Comparison of ENCODE assay signal across 8 cellular contexts in genomic region chr16:27449434-27450188, GRCh38. TPM values are rescaled to one million over a fixed set of nuclear protein-coding genes. Genes with fewer than 3 reads are reported as not detected.
A peak's percentile ranks its signal among the peaks of the same experiment; 100 is the strongest.
DNase-seq lines count a peak whose midpoint lies in the region; ATAC-seq and TF ChIP-seq lines count a peak whose summit lies in the region.

No MANE protein-coding gene starts in this region.

- no peaks in the 10 kb centered on the region for H3K79me1 ChIP-seq in mesenchymal stem cell (replicated peaks; ENCODE audit: low read length, poor library complexity, severe bottlenecking)

- no peak overlapping the region for H4K8ac ChIP-seq in mesenchymal stem cell (ENCODE audit: low read length)

- peak; percentile 64 for ATAC-seq in HG02870 (IDR thresholded peaks at IDR 0.05; ENCODE audit: unreplicated experiment)
- peak; percentile 71 for ATAC-seq in activated CD8-positive, alpha-beta T cell treated with anti-CD3 and anti-CD28 coated beads, Interleukin-2, amount 10 ng/mL, durations not matched to agents 7 days and 5 days
- ATAC-seq in HG02938 (IDR thresholded peaks at IDR 0.05; ENCODE audit: unreplicated experiment) = no peak

- no peak overlapping the region for H3K27ac ChIP-seq in mesenchymal stem cell (ENCODE audit: low read length, poor library complexity, severe bottlenecking)

- H3K4me2 ChIP-seq in mesenchymal stem cell (ENCODE audit: low read length, poor library complexity, severe bottlenecking) = no peak overlapping the region

- H4K91ac ChIP-seq in mesenchymal stem cell (ENCODE audit: low read length) = peak overlapping the region; percentile 34

- H3K27me3 ChIP-seq in mesenchymal stem cell (ENCODE audit: control insufficient read depth in 1 of 2, insufficient read depth in 1 of 2, low read length in 2 of 2) = peaks cover 0 to 24% of the 10 kb centered on the region in 2 experiments

- H3K9me3 ChIP-seq in mesenchymal stem cell (ENCODE audit: control insufficient read depth, low read length) = peaks cover 12% of the 10 kb centered on the region

- H3K4me3 ChIP-seq in GM12865 (ENCODE audit: low read depth, low read length) (no peak overlapping the region), mesenchymal stem cell (ENCODE audit: insufficient read depth in 1 of 2, low read depth in 1 of 2, low read length in 2 of 2) (no peak overlapping the region)

- H2AK5ac ChIP-seq in mesenchymal stem cell (ENCODE audit: low read length, severe bottlenecking) = no peak overlapping the region

- H3K9me3 Mint-ChIP-seq in activated CD8-positive, alpha-beta T cell treated with anti-CD3 and anti-CD28 coated beads, Interleukin-2, amount 10 ng/mL, durations not matched to agents 7 days and 5 days (ENCODE audit: insufficient read depth) = peaks cover 4% of the 10 kb centered on the region
- H3K9me3 Mint-ChIP-seq in mesothelial cell of epicardium = peaks cover 10% of the 10 kb centered on the region

- no peak overlapping the region for H3K18ac ChIP-seq in mesenchymal stem cell (ENCODE audit: low read depth in 1 of 2, low read length in 2 of 2)

- H2BK12ac ChIP-seq in mesenchymal stem cell (ENCODE audit: low read length in 2 of 2) = no peak overlapping the region

- WGBS in mesenchymal stem cell = 70% methylated on average over 31 of the region's 31 CpGs

- H3K4me1 Mint-ChIP-seq in activated CD8-positive, alpha-beta T cell treated with anti-CD3 and anti-CD28 coated beads, Interleukin-2, amount 10 ng/mL, durations not matched to agents 7 days and 5 days (ENCODE audit: low read depth) = peaks cover 71% of the 10 kb centered on the region
- peaks cover 3% of the 10 kb centered on the region for H3K4me1 Mint-ChIP-seq in mesothelial cell of epicardium

- H3K27ac Mint-ChIP-seq in activated CD8-positive, alpha-beta T cell treated with anti-CD3 and anti-CD28 coated beads, Interleukin-2, amount 10 ng/mL, durations not matched to agents 7 days and 5 days = peak overlapping the region; percentile 95
- no peak overlapping the region for H3K27ac Mint-ChIP-seq in mesothelial cell of epicardium

- H3K36me3 Mint-ChIP-seq in activated CD8-positive, alpha-beta T cell treated with anti-CD3 and anti-CD28 coated beads, Interleukin-2, amount 10 ng/mL, durations not matched to agents 7 days and 5 days (ENCODE audit: low read depth) = peaks cover 77% of the 10 kb centered on the region
- H3K36me3 Mint-ChIP-seq in mesothelial cell of epicardium = no peaks in the 10 kb centered on the region

- H2BK120ac ChIP-seq in mesenchymal stem cell (ENCODE audit: low read depth, low read length) = no peak overlapping the region

- TF ChIP-seq CTCF in GM12865 (IDR thresholded peaks at IDR 0.05; ENCODE audit: insufficient read depth, low read depth, low read length, missing control alignments) = no peak
- no peak for TF ChIP-seq CTCF in mesothelial cell of epicardium (IDR thresholded peaks at IDR 0.05; ENCODE audit: unreplicated experiment)

- DNase-seq in GM12865 (ENCODE audit: low read depth) (peak; percentile 82), mesenchymal stem cell (no peak), NCI-H1417 treated with DMSO at 0.1 percent for 48 hours (lab: John Stamatoyannopoulos, UW) (no peak), mesothelial cell of epicardium (ENCODE audit: low spot score in 2 of 2, unreplicated experiment in 2 of 2) (no peak), SW 1271 (lab: John Stamatoyannopoulos, UW) (no peak)
- DNase-seq in activated CD8-positive, alpha-beta T cell treated with anti-CD3 and anti-CD28 coated beads, Interleukin-2, amount 10 ng/mL, durations not matched to agents 7 days and 5 days = peak; percentile 88

- peak overlapping the region; percentile 72 for H3K4me3 Mint-ChIP-seq in activated CD8-positive, alpha-beta T cell treated with anti-CD3 and anti-CD28 coated beads, Interleukin-2, amount 10 ng/mL, durations not matched to agents 7 days and 5 days
- H3K4me3 Mint-ChIP-seq in mesothelial cell of epicardium = no peak overlapping the region

- H3K4me1 ChIP-seq in mesenchymal stem cell (ENCODE audit: control insufficient read depth, insufficient read depth, low read depth, low read length) = peaks cover 17% of the 10 kb centered on the region

- H2BK5ac ChIP-seq in mesenchymal stem cell (ENCODE audit: low read depth, low read length, poor library complexity, severe bottlenecking) = no peak overlapping the region

- no peak overlapping the region for H3K9ac ChIP-seq in mesenchymal stem cell (ENCODE audit: low read length)

- no peak overlapping the region for H2BK15ac ChIP-seq in mesenchymal stem cell (ENCODE audit: low read depth, poor library complexity, severe bottlenecking)

- CTCF ChIA-PET in activated CD8-positive, alpha-beta T cell treated with anti-CD3 and anti-CD28 coated beads, Interleukin-2, amount 10 ng/mL, durations not matched to agents 7 days and 5 days (lab: Charles Lee) = interaction anchor here (1.0 to 5.7 kb wide), 10 partner anchors 9 to 278 kb away, joined by 3 to 37 read pairs (median 6); no protein-coding TSS in a partner anchor

- H3K14ac ChIP-seq in mesenchymal stem cell (ENCODE audit: low read length in 2 of 2) = no peak overlapping the region

- H2AFZ ChIP-seq in mesenchymal stem cell (ENCODE audit: low read depth, low read length) = no peak overlapping the region

- POLR2A ChIA-PET in activated CD8-positive, alpha-beta T cell treated with anti-CD3 and anti-CD28 coated beads, Interleukin-2, amount 10 ng/mL, durations not matched to agents 7 days and 5 days (lab: Charles Lee) = interaction anchor here (0.8 to 4.2 kb wide), 12 partner anchors 9 to 246 kb away, joined by 3 to 21 read pairs (median 6); partner anchors contain the start of genes IL21R and KDM8

- no peaks in the 10 kb centered on the region for H3K27me3 Mint-ChIP-seq in activated CD8-positive, alpha-beta T cell treated with anti-CD3 and anti-CD28 coated beads, Interleukin-2, amount 10 ng/mL, durations not matched to agents 7 days and 5 days (ENCODE audit: low read depth)
- no peaks in the 10 kb centered on the region for H3K27me3 Mint-ChIP-seq in mesothelial cell of epicardium (ENCODE audit: low read depth)

- H3K23ac ChIP-seq in mesenchymal stem cell (ENCODE audit: low read length in 2 of 2) = no peak overlapping the region

- no peak overlapping the region for H3K4ac ChIP-seq in mesenchymal stem cell (ENCODE audit: low read depth in 1 of 2, low read length in 2 of 2)

- no peaks in the 10 kb centered on the region for H3K36me3 ChIP-seq in mesenchymal stem cell (ENCODE audit: control insufficient read depth in 1 of 2, insufficient read depth in 2 of 2, low read depth in 1 of 2, low read length in 2 of 2)

RNA-seq across cellular contexts. Expression of gene IL21R, which starts 47.6 kb away (rescaled TPM):
- total RNA-seq in activated CD8-positive, alpha-beta T cell treated with anti-CD3 and anti-CD28 coated beads, Interleukin-2, amount 10 ng/mL, durations not matched to agents 7 days and 5 days = 10 to 100 TPM; 23.5 to 24.2 TPM
- polyA plus RNA-seq in mesenchymal stem cell (2013, experiment 1 of 2) = 1.6 TPM
- polyA plus RNA-seq in mesenchymal stem cell (2013, experiment 2 of 2) = 1.6 TPM
- total RNA-seq in mesothelial cell of epicardium = 0.09 to 0.22 TPM (median 0.13 TPM) in 3 replicates

Comparison
In these comparisons a context has a peak if more than half of its experiments do, and no peak if none do; other contexts are left out.
1. DNase-seq: peak in GM12865 (single experiment) and activated CD8-positive, alpha-beta T cell treated with anti-CD3 and anti-CD28 coated beads, Interleukin-2, amount 10 ng/mL, durations not matched to agents 7 days and 5 days (single experiment); none in mesenchymal stem cell (single experiment), NCI-H1417 treated with DMSO at 0.1 percent for 48 hours (single experiment), mesothelial cell of epicardium (0 of 2) and SW 1271 (0 of 2).
2. RNA of gene IL21R, which starts 47.6 kb away (total RNA-seq): 23.5 to 24.2 TPM in activated CD8-positive, alpha-beta T cell treated with anti-CD3 and anti-CD28 coated beads, Interleukin-2, amount 10 ng/mL, durations not matched to agents 7 days and 5 days; 0.09 to 0.22 TPM in mesothelial cell of epicardium; every median in the first group is over 10 times any median in the second.